8 cellular contexts compared by ENCODE assay signal in genomic region chr1:236282159-236282716, GRCh38. TPM values are rescaled to one million over a fixed set of nuclear protein-coding genes. Genes with fewer than 3 reads are reported as not detected.
DNase-seq lines count a peak whose midpoint lies in the region; ATAC-seq and TF ChIP-seq lines count a peak whose summit lies in the region.

No MANE protein-coding gene starts in this region.

- peaks cover 42% of the 10 kb centered on the region for H3K4me1 Mint-ChIP-seq in activated CD8-positive, alpha-beta T cell treated with anti-CD3 and anti-CD28 coated beads for 36 hours (ENCODE audit: low read depth)
- H3K4me1 Mint-ChIP-seq in glutamatergic neuron (ENCODE audit: low read depth, unreplicated experiment), result peaks cover 3% of the 10 kb centered on the region

- H3K9me3 Mint-ChIP-seq in activated CD8-positive, alpha-beta T cell treated with anti-CD3 and anti-CD28 coated beads for 36 hours, result no peaks in the 10 kb centered on the region
- H3K9me3 Mint-ChIP-seq in glutamatergic neuron (ENCODE audit: unreplicated experiment), result peaks cover 1% of the 10 kb centered on the region

- peak overlapping the region; percentile 83 for H3K4me3 ChIP-seq in ACC112 (ENCODE audit: low read depth, low read length)

- peaks cover 1% of the 10 kb centered on the region for H3K27me3 Mint-ChIP-seq in activated CD8-positive, alpha-beta T cell treated with anti-CD3 and anti-CD28 coated beads for 36 hours
- H3K27me3 Mint-ChIP-seq in glutamatergic neuron (ENCODE audit: unreplicated experiment), result peaks cover 4% of the 10 kb centered on the region

- POLR2A ChIA-PET in activated CD8-positive, alpha-beta T cell treated with anti-CD3 and anti-CD28 coated beads for 36 hours (lab: Charles Lee), result interaction anchor here (0.7 to 1.1 kb wide), 2 partner anchors 19 to 141 kb away, joined by 3 to 4 read pairs; no protein-coding TSS in a partner anchor

- H3K79me2 ChIP-seq in ACC112 (ENCODE audit: control insufficient read depth, insufficient read depth, low read length, unreplicated experiment), result no peaks in the 10 kb centered on the region

- H3K36me3 ChIP-seq in ACC112 (ENCODE audit: insufficient read depth, low read length), result no peaks in the 10 kb centered on the region

- CTCF ChIA-PET in activated CD8-positive, alpha-beta T cell treated with anti-CD3 and anti-CD28 coated beads for 36 hours (lab: Charles Lee), result no interaction called here

- no peak for TF ChIP-seq CTCF in activated CD8-positive, alpha-beta T cell treated with anti-CD3 and anti-CD28 coated beads for 36 hours (IDR thresholded peaks at IDR 0.05)
- no peak for TF ChIP-seq CTCF in glutamatergic neuron (IDR thresholded peaks at IDR 0.05; ENCODE audit: partially characterized antibody, unreplicated experiment)

- H2AFZ ChIP-seq in ACC112 (ENCODE audit: low read length, unreplicated experiment), result peak overlapping the region; percentile 92

- no peak overlapping the region for H3K27ac ChIP-seq in ACC112 (ENCODE audit: low read depth, low read length)

- DNase-seq in activated CD8-positive, alpha-beta T cell treated with anti-CD3 and anti-CD28 coated beads for 36 hours, result peak; percentile 69
- DNase-seq in glutamatergic neuron (no peak), SW480 (ENCODE audit: low spot score) (no peak), HuH-7 (ENCODE audit: low spot score) (no peak)
- DNase-seq in stimulated activated CD4-positive, alpha-beta T cell treated with anti-CD3 and anti-CD28 coated beads, Interleukin-1b, Interleukin-23, amount 100 ng/mL, for 48 hours, result peak; percentile 36

- ATAC-seq in GM18868 (IDR thresholded peaks at IDR 0.05; ENCODE audit: unreplicated experiment), result peak; percentile 1
- peak; percentile 1 for ATAC-seq in HG03457 (IDR thresholded peaks at IDR 0.05; ENCODE audit: unreplicated experiment)
- ATAC-seq in activated CD8-positive, alpha-beta T cell treated with anti-CD3 and anti-CD28 coated beads for 36 hours, result peak; percentile 16

- no peaks in the 10 kb centered on the region for H3K36me3 Mint-ChIP-seq in activated CD8-positive, alpha-beta T cell treated with anti-CD3 and anti-CD28 coated beads for 36 hours (ENCODE audit: low read depth)
- no peaks in the 10 kb centered on the region for H3K36me3 Mint-ChIP-seq in glutamatergic neuron (ENCODE audit: unreplicated experiment)

- peak overlapping the region; percentile 80 for H3K4me3 Mint-ChIP-seq in activated CD8-positive, alpha-beta T cell treated with anti-CD3 and anti-CD28 coated beads for 36 hours
- H3K4me3 Mint-ChIP-seq in glutamatergic neuron (ENCODE audit: unreplicated experiment), result peak overlapping the region; percentile 79

- no peaks in the 10 kb centered on the region for H3K4me1 ChIP-seq in ACC112 (ENCODE audit: control insufficient read depth, insufficient read depth, low read length, unreplicated experiment)

- peaks cover 60% of the 10 kb centered on the region for H3K27me3 ChIP-seq in ACC112 (ENCODE audit: insufficient read depth, low read length)

- intact Hi-C loops in activated CD8-positive, alpha-beta T cell treated with anti-CD3 and anti-CD28 coated beads for 36 hours (cut with micrococcal nuclease), result loop anchor here (10.0 kb wide), 1 partner anchor 137 kb away; the partner anchor contains the start of gene GPR137B

- H3K27ac Mint-ChIP-seq in activated CD8-positive, alpha-beta T cell treated with anti-CD3 and anti-CD28 coated beads for 36 hours, result peak overlapping the region; percentile 78
- H3K27ac Mint-ChIP-seq in glutamatergic neuron (ENCODE audit: unreplicated experiment), result no peak overlapping the region

RNA-seq across cellular contexts. Expression of gene ERO1B, which starts 0.5 kb away (rescaled TPM):
- 1 to 10 TPM; 1.9 to 2.0 TPM for total RNA-seq in activated CD8-positive, alpha-beta T cell treated with anti-CD3 and anti-CD28 coated beads for 36 hours
- 3.0 TPM for total RNA-seq in glutamatergic neuron (ENCODE audit: unreplicated experiment)

Comparison
In these comparisons a context has a peak if more than half of its experiments do, and no peak if none do; other contexts are left out.
1. DNase-seq: peak in activated CD8-positive, alpha-beta T cell treated with anti-CD3 and anti-CD28 coated beads for 36 hours (single experiment) and stimulated activated CD4-positive, alpha-beta T cell treated with anti-CD3 and anti-CD28 coated beads, Interleukin-1b, Interleukin-23, amount 100 ng/mL, for 48 hours (single experiment); none in glutamatergic neuron (single experiment), SW480 (single experiment) and HuH-7 (single experiment).
2. Peak in every context shown above with its lines, with median percentiles within 50 percentile points of each other: ATAC-seq.